Comparison of ENCODE assay signal across 8 cellular contexts in genomic region chrX:53281321-53281822, GRCh38. TPM values are rescaled to one million over a fixed set of nuclear protein-coding genes. Genes with fewer than 3 reads are reported as not detected.
DNase-seq lines count a peak whose midpoint lies in the region; ATAC-seq and TF ChIP-seq lines count a peak whose summit lies in the region.

Gene IQSEC2 (minus strand): TSS chrX:53281584.

- H4K20me1 ChIP-seq in GM23248 (ENCODE audit: insufficient read depth) (no peaks in the 10 kb centered on the region), PC-9 (ENCODE audit: insufficient read depth) (no peaks in the 10 kb centered on the region)

- H3K9me2 ChIP-seq in GM23248 (ENCODE audit: insufficient read depth): no peaks in the 10 kb centered on the region
- H3K9me2 ChIP-seq in PC-9 (ENCODE audit: insufficient read depth): no peaks in the 10 kb centered on the region

- 0% methylated on average over 1 to 6 of the region's 9 CpGs for WGBS in GM23248 (ENCODE audit: low coverage in 1 of 2, low lambda C conversion rate in 2 of 2, missing lambda C conversion rate in 2 of 2), 2 experiments
- WGBS in ectodermal cell, 2 experiments: 5 to 9% methylated on average over 8 to 9 of the region's 9 CpGs
- 0 to 13% methylated on average over 6 to 9 of the region's 9 CpGs for WGBS in lung, 2 donors
- WGBS in transverse colon (ENCODE audit: low coverage in 1 of 2), 2 donors: 12% methylated on average over 9 of the region's 9 CpGs; no CpG with 5 or more reads in 1 of the 2 donors

- H3F3A ChIP-seq in GM23248 (ENCODE audit: insufficient read depth): 0 out of 2 replicates have a peak, but pooled peaks cover 4% of the 10 kb centered on the region
- no peaks in the 10 kb centered on the region for H3F3A ChIP-seq in PC-9 (ENCODE audit: insufficient read depth, low read depth)

- intact Hi-C loops in PC-9 (cut with micrococcal nuclease; ENCODE audit: unreplicated experiment) (loop anchor here (1.0 to 5.0 kb wide), 4 partner anchors 18 to 189 kb away; partner anchors contain the start of genes KANTR, KDM5C, RIBC1 and SMC1A), transverse colon (cut with DNase I; ENCODE audit: low total_unique reads) (no loop called here)

- TF ChIP-seq CTCF in PC-9 (conservative IDR thresholded peaks at IDR 0.05) (no peak), lung (IDR thresholded peaks at IDR 0.05; ENCODE audit: control extremely low read depth, extremely low read depth) (no peak), transverse colon (IDR thresholded peaks at IDR 0.05) (no peak)

- peak; percentile 81 for DNase-seq in GM23248
- peak; percentile 48 to 90 for DNase-seq in PC-9
- peak; percentile 87 for DNase-seq in lung (ENCODE audit: low spot score)
- DNase-seq in transverse colon: peak; percentile 89
- no peak for DNase-seq in stimulated activated CD4-positive, alpha-beta T cell treated with anti-CD3 and anti-CD28 coated beads, Interleukin-4, amount 100 ng/mL, for 4 hours

- POLR2A ChIA-PET in PC-9 (lab: Charles Lee; ENCODE audit: unreplicated experiment): interaction anchor here (0.5 to 0.6 kb wide), 3 partner anchors 56 to 405 kb away, joined by 3 to 7 read pairs (median 4); partner anchors contain the start of gene HUWE1

- H3K9ac ChIP-seq in GM23248: peak within 1 kb of the TSS; percentile 81

- H3K36me3 ChIP-seq in GM23248 (ENCODE audit: low read depth): no peaks in the 10 kb centered on the region
- no peaks in the 10 kb centered on the region for H3K36me3 ChIP-seq in PC-9 (ENCODE audit: low read depth)
- no peaks in the 10 kb centered on the region for H3K36me3 ChIP-seq in ectodermal cell (ENCODE audit: control insufficient read depth, insufficient read depth, low read length)
- no peaks in the 10 kb centered on the region for H3K36me3 ChIP-seq in lung (ENCODE audit: control insufficient read depth in 2 of 2, insufficient read depth in 2 of 2, low read length in 2 of 2)
- no peaks in the 10 kb centered on the region for H3K36me3 ChIP-seq in transverse colon

- H3K9me3 ChIP-seq in GM23248 (ENCODE audit: low read depth): no peaks in the 10 kb centered on the region
- H3K9me3 ChIP-seq in PC-9 (ENCODE audit: insufficient read depth, low read depth): no peaks in the 10 kb centered on the region
- no peaks in the 10 kb centered on the region for H3K9me3 ChIP-seq in ectodermal cell (ENCODE audit: control insufficient read depth, low read length)
- no peaks in the 10 kb centered on the region for H3K9me3 ChIP-seq in lung (ENCODE audit: control insufficient read depth in 2 of 2, insufficient read depth in 1 of 2, low read length in 1 of 2)
- H3K9me3 ChIP-seq in transverse colon: no peaks in the 10 kb centered on the region

- H2AFZ ChIP-seq in GM23248 (peak within 1 kb of the TSS; percentile 61), PC-9 (no peak within 1 kb of the TSS)

- H3K79me2 ChIP-seq in GM23248 (ENCODE audit: insufficient read depth) (no peaks in the 10 kb centered on the region), PC-9 (ENCODE audit: low read depth) (no peaks in the 10 kb centered on the region)

- in situ Hi-C loops in GM23248 (cut with MboI) (no loop called here), transverse colon (cut with MboI; ENCODE audit: low pct_ligation_motif_present in 1 of 4, low pct_unique_long_range_greater_than_20kb in 1 of 4, low sequenced_read_pairs in 3 of 4) (no loop called here)

- CTCF ChIA-PET in PC-9 (lab: Charles Lee): interaction anchor here (0.5 to 1.5 kb wide), 5 partner anchors 18 to 405 kb away, joined by 3 to 7 read pairs (median 4); partner anchors contain the start of gene HUWE1

- no peak for TF ChIP-seq EP300 in transverse colon (IDR thresholded peaks at IDR 0.05; ENCODE audit: low read depth)

- H3K4me1 ChIP-seq in GM23248 (ENCODE audit: insufficient read depth): peaks cover 13% of the 10 kb centered on the region; the same call in 1 of the 2 replicates
- peaks cover 4% of the 10 kb centered on the region; the same call in 1 of the 2 replicates for H3K4me1 ChIP-seq in PC-9 (replicated peaks; ENCODE audit: insufficient read depth)
- H3K4me1 ChIP-seq in ectodermal cell (ENCODE audit: control insufficient read depth, insufficient read depth, low read length): peaks cover 14% of the 10 kb centered on the region
- H3K4me1 ChIP-seq in lung (ENCODE audit: control insufficient read depth in 2 of 2, insufficient read depth in 2 of 2, low read length in 2 of 2): no peaks in the 10 kb centered on the region
- H3K4me1 ChIP-seq in transverse colon: peaks cover 8 to 50% (median 18%) of the 10 kb centered on the region in 4 donors

- TF ChIP-seq POLR2A in transverse colon (IDR thresholded peaks at IDR 0.05): peak; percentile 74

- BruUV-seq in PC-9 (replicated peaks; lab: Mats Ljungman, UMichigan): no TSS peak

- H3K27ac ChIP-seq in GM23248 (peak within 1 kb of the TSS; percentile 88), PC-9 (peak within 1 kb of the TSS; percentile 78), ectodermal cell (ENCODE audit: insufficient read depth, low read depth, low read length, poor library complexity, severe bottlenecking) (peak within 1 kb of the TSS; percentile 16), lung (ENCODE audit: low read depth in 1 of 2, low read length in 1 of 2) (peak within 1 kb of the TSS in 1 of 2 donors; percentile 78), transverse colon (peak within 1 kb of the TSS; percentile 81 to 89 (median 84))

- H3K27me3 ChIP-seq in GM23248 (replicated peaks; ENCODE audit: insufficient read depth) (no peaks in the 10 kb centered on the region), PC-9 (ENCODE audit: insufficient read depth, low read depth) (no peaks in the 10 kb centered on the region), ectodermal cell (ENCODE audit: control insufficient read depth, insufficient read depth, low read length, poor library complexity, severe bottlenecking) (no peaks in the 10 kb centered on the region), lung (ENCODE audit: control insufficient read depth, insufficient read depth) (no peaks in the 10 kb centered on the region), transverse colon (no peaks in the 10 kb centered on the region)

- H3K4me2 ChIP-seq in GM23248 (ENCODE audit: unreplicated experiment) (peak within 1 kb of the TSS; percentile 73), PC-9 (peak within 1 kb of the TSS; percentile 79)

- H3K4me3 ChIP-seq in GM23248 (peak within 1 kb of the TSS; percentile 67), PC-9 (peak within 1 kb of the TSS; percentile 55; the same call in 1 of the 2 replicates), ectodermal cell (ENCODE audit: insufficient read depth, low read depth, low read length) (peak within 1 kb of the TSS; percentile 8), lung (peak within 1 kb of the TSS; percentile 30), transverse colon (peak within 1 kb of the TSS in 3 of 4 donors; percentile 38 to 53 (median 44))

- ATAC-seq in lung (ENCODE audit: insufficient read depth, low FRiP score) (peak; percentile 83), GM21619 (IDR thresholded peaks at IDR 0.05; ENCODE audit: unreplicated experiment) (no peak), HG02852 (IDR thresholded peaks at IDR 0.05; ENCODE audit: unreplicated experiment) (no peak)

RNA-seq across cellular contexts. Expression of gene IQSEC2, which starts in this region (rescaled TPM):
- total RNA-seq in GM23248 (2014; rRNA removed; shearing (Covaris generic)): 10.2 and 11.8 TPM in 2 replicates
- 6.0 and 7.1 TPM in 2 replicates for polyA plus RNA-seq in GM23248 (2016; fragmentation: Nextera tagmentation; extraction: Ambion mirVana)
- 45.7 and 49.3 TPM in 2 replicates for total RNA-seq in PC-9 (2021)
- polyA plus RNA-seq in ectodermal cell (2013, experiment 1 of 4): 13.9 TPM
- polyA plus RNA-seq in ectodermal cell (2013, experiment 2 of 4): 12.3 TPM
- polyA plus RNA-seq in ectodermal cell (2013, experiment 3 of 4): 12.3 TPM
- 16.2 TPM for polyA plus RNA-seq in ectodermal cell (2013, experiment 4 of 4)
- total RNA-seq in lung: 10 to 100 TPM; 10.3 to 24.5 TPM
- 10 to 100 TPM in 1 of 2 donors, 1 to 10 TPM in 1; 9.0 to 24.6 TPM for polyA plus RNA-seq in lung
- 100 to 1,000 TPM in 1 of 4 donors, 10 to 100 TPM in 3; 41.2 to 104 (median 46.3) TPM for total RNA-seq in transverse colon

Comparison
In these comparisons a context has a peak if more than half of its experiments do, and no peak if none do; other contexts are left out.
1. DNase-seq: peak in GM23248 (single experiment), PC-9 (2 of 2), lung (single experiment) and transverse colon (single experiment); none in stimulated activated CD4-positive, alpha-beta T cell treated with anti-CD3 and anti-CD28 coated beads, Interleukin-4, amount 100 ng/mL, for 4 hours (0 of 2).
2. H3K4me3 ChIP-seq: peak in every context shown above with its lines; median percentile 67 in GM23248; 55 in PC-9; 44 in transverse colon; 30 in lung; 8 in ectodermal cell.